Comparison of ENCODE assay signal across 21 cellular contexts in the genomic region with DNA sequence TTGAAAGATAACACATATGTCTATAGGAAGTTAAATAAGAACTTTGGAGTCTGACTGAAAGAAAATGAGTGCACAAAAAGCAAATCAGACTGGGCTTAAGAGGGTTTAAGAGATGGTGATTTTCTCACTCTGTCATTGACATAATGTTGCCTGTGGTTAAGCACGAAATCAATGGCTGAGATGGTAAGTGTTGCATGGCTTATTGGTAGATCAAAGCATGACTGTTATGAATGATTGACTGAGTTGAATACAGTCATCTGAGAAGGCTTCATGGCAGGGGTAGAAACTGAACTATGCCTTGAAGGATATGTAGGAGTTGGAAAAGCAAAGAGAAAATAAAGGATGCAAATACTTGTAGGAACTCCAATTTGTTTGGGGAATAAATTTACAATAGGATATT.
"Had no signal": no experiment of that assay in that cellular context is flagged by ENCODE, and none has a peak within 500 bp of the region (broad histone marks: within the 10 kb centered on the region; RNA-seq: fewer than 3 reads in every experiment).

No MANE protein-coding gene starts in this region.

- H3K36me3 Mint-ChIP-seq: naive B cell, type B pancreatic cell had no signal

- H3K4me1 Mint-ChIP-seq: naive B cell had no signal

- H3K27ac ChIP-seq: colonic mucosa, heart left ventricle, pancreas, thyroid gland had no signal

- H3K4me3 ChIP-seq: colonic mucosa, heart left ventricle, pancreas, smooth muscle cell, thyroid gland had no signal

- H3K4me2 ChIP-seq: smooth muscle cell had no signal

- H3K27ac Mint-ChIP-seq: endodermal cell, progenitor cell of endocrine pancreas, type B pancreatic cell had no signal

- FAIRE-seq: endothelial cell of umbilical vein, frontal cortex, pancreas, urothelium cell line had no signal

- ATAC-seq: heart left ventricle, pancreas, right cardiac atrium had no signal

- H3K9me3 ChIP-seq: colonic mucosa, heart left ventricle, pancreas, thyroid gland had no signal

- H3K4me1 ChIP-seq: colonic mucosa, heart left ventricle, thyroid gland had no signal

- H3K27me3 ChIP-seq: colonic mucosa, heart left ventricle, pancreas, thyroid gland had no signal

- H3K9me3 Mint-ChIP-seq: type B pancreatic cell had no signal

- H3K36me3 ChIP-seq: colonic mucosa, heart left ventricle, pancreas, thyroid gland had no signal

- H3K4me3 Mint-ChIP-seq: endodermal cell, naive B cell, neural crest cell, type B pancreatic cell had no signal

- H3K27me3 Mint-ChIP-seq: progenitor cell of endocrine pancreas, type B pancreatic cell had no signal

- DNase-seq: colonic mucosa; dermis blood vessel endothelial cell; effector CD4-positive, alpha-beta T cell; endodermal cell; heart left ventricle; hippocampal formation; mesendoderm; naive B cell; nucleus accumbens; pancreas; right cardiac atrium; stimulated activated CD4-positive, alpha-beta T cell treated with anti-CD3 and anti-CD28 coated beads, Interleukin-2, amount 100 ng/mL, for 48 hours; stimulated activated naive CD4-positive, alpha-beta T cell treated with Interleukin-2 at 50 U/mL for 16 hours; thyroid gland had no signal
